ENCODE assay signal across 2 cellular contexts in the genomic region with DNA sequence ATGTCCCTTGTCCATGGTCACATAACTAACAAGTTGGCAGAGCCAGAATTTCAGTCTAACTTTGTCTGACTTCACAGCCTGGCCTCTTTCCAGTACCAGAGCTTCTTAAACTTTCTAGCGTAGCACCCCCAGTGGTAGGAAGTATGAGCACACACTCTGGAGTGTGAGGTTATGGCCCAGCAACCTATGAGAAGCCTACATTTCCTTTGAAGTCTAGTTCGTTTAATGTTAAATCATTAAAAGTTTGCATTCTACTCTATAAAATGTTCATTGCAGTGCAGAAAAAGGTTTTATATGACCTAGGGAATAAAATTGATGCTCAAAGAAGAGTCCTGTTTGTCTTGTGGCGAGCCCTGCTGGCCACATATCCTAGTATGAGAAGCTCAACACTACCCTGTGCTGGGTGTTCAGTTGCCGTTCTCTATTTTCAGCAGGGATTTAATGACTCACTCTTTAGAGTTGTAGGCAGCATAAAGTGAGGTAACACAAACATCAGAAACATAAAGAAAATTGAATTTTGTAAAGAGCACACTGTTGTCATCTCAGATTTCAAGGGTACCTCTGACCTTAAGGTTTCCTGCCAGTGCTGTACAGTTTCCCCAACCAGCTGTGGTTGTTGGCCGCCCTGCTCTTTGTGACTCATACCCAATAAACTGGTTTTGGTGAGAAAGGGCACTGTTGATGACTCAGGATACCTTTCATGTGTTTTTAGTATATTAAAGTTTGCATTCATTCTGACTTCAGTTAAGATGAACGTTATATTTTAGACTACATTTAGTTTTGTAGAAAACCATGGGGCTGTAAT.
TF ChIP-seq lines count a peak whose summit lies in the region.

No MANE protein-coding gene starts in this region.

TF ChIP-seq in IMR-90, 13 proteins besides CTCF, POLR2A, EP300 and RAD21:
- TF ChIP-seq ELK1 (IDR thresholded peaks at IDR 0.05; ENCODE audit: borderline replicate concordance, low read depth, low read length) (no peak), MXI1 (IDR thresholded peaks at IDR 0.05; ENCODE audit: borderline replicate concordance, low read depth, low read length) (no peak), FOS (IDR thresholded peaks at IDR 0.05; ENCODE audit: low read depth, low read length) (peak; percentile 92), RCOR1 (IDR thresholded peaks at IDR 0.05; ENCODE audit: insufficient replicate concordance, low read length) (peak; percentile 84), CEBPB (IDR thresholded peaks at IDR 0.05; ENCODE audit: low read depth, low read length) (peak; percentile 50; the same call in 1 of the 2 replicates), BHLHE40 (IDR thresholded peaks at IDR 0.05; ENCODE audit: low read depth, low read length) (peak; percentile 59), MAFK (IDR thresholded peaks at IDR 0.05; ENCODE audit: low read depth, low read length) (no peak)
TF ChIP-seq in IMR-90: peak in this region for 4.

TF ChIP-seq in K562, 482 proteins besides CTCF, POLR2A, EP300 and RAD21:
- TF ChIP-seq THRB (CRISPR knock-in tag; conservative IDR thresholded peaks at IDR 0.05) (no peak), FOSL1 (tag; conservative IDR thresholded peaks at IDR 0.05) (peak; percentile 49; the same call in 1 of the 2 replicates), NFIC (IDR thresholded peaks at IDR 0.05) (peak; percentile 55)
- TF ChIP-seq, protein P1, sequence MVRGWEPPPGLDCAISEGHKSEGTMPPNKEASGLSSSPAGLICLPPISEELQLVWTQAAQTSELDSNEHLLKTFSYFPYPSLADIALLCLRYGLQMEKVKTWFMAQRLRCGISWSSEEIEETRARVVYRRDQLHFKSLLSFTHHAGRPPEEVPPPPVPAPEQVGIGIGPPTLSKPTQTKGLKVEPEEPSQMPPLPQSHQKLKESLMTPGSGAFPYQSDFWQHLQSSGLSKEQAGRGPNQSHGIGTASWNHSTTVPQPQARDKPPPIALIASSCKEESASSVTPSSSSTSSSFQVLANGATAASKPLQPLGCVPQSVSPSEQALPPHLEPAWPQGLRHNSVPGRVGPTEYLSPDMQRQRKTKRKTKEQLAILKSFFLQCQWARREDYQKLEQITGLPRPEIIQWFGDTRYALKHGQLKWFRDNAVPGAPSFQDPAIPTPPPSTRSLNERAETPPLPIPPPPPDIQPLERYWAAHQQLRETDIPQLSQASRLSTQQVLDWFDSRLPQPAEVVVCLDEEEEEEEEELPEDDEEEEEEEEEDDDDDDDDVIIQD (CRISPR knock-in tag; IDR thresholded peaks at IDR 0.05), result no peak
TF ChIP-seq in K562: peak in this region for 2.
